ENCODE assay signal across 8 cellular contexts in the genomic region with DNA sequence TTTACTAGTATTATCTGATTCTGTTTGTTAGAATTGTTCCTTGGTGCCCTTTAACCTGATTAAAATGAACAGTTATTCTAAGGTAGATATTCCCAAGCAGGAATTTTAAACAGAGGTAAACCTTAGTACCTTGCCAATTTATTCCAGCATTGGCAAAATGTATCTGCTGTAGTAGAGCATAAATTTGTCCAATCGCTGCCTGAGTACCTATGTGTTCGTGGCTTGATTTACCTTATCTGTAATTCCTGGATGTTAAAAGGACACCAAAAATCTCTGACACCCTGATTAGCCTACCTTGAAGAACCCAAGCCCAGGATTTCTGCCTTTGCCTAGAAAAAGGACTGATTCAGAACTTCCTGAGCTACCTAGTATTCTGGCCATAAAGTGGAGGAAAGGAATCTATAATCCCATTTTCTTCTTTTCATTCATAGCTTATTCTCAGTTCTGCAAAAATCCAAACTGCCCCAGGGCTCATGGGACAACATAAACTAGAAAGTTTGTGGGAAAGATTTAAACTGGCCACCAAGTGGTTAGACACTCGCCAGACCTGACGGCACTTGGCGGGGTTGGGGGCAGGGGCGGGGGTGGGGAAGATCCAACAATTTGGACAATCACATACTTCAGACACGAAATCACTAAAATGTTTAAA. TPM values are rescaled to one million over a fixed set of nuclear protein-coding genes. Genes with fewer than 3 reads are reported as not detected.
A peak's percentile ranks its signal among the peaks of the same experiment; 100 is the strongest.
DNase-seq lines count a peak whose midpoint lies in the region; ATAC-seq, FAIRE-seq and TF ChIP-seq lines count a peak whose summit lies in the region.

No MANE protein-coding gene starts in this region.

- no peaks in the 10 kb centered on the region for H3F3A ChIP-seq in Loucy (ENCODE audit: low read depth)

- H3K9me3 ChIP-seq in Loucy (ENCODE audit: insufficient read depth, low read depth, low read length): peaks cover 2% of the 10 kb centered on the region; the same call in 1 of the 2 replicates
- H3K9me3 ChIP-seq in esophagus squamous epithelium: no peaks in the 10 kb centered on the region
- peaks cover 2% of the 10 kb centered on the region for H3K9me3 ChIP-seq in thoracic aorta

- no peak for FAIRE-seq in HTR-8/SVneo (lab: Jason Lieb, UNC)

- peak overlapping the region; percentile 79 for H3K4me2 ChIP-seq in Loucy (ENCODE audit: low read depth, low read length, poor library complexity, severe bottlenecking)

- TF ChIP-seq POLR2A in esophagus squamous epithelium (IDR thresholded peaks at IDR 0.05): no peak

- peaks cover 13% of the 10 kb centered on the region for H3K4me1 ChIP-seq in ACC112 (ENCODE audit: control insufficient read depth, insufficient read depth, low read length, unreplicated experiment)
- H3K4me1 ChIP-seq in Loucy (ENCODE audit: insufficient read depth, low read length, poor library complexity, severe bottlenecking): peaks cover 11% of the 10 kb centered on the region
- H3K4me1 ChIP-seq in esophagus squamous epithelium: peaks cover 0 to 16% (median 5%) of the 10 kb centered on the region in 3 donors
- no peaks in the 10 kb centered on the region for H3K4me1 ChIP-seq in thoracic aorta (ENCODE audit: control insufficient read depth in 1 of 2, low read depth in 2 of 2)

- H3K27ac ChIP-seq in ACC112 (ENCODE audit: low read depth, low read length) (peak overlapping the region; percentile 95), esophagus squamous epithelium (peak overlapping the region; percentile 57 to 76 (median 67)), thoracic aorta (peak overlapping the region in 1 of 2 donors; percentile 50)

- H3K9me2 ChIP-seq in Loucy (replicated peaks; ENCODE audit: low read depth, low read length): no peaks in the 10 kb centered on the region

- peak overlapping the region; percentile 61 for H3K9ac ChIP-seq in Loucy (ENCODE audit: low read depth, low read length, poor library complexity, severe bottlenecking)

- ATAC-seq in GM19455 (IDR thresholded peaks at IDR 0.05; ENCODE audit: unreplicated experiment) (peak; percentile 7), thoracic aorta (ENCODE audit: insufficient number of reproducible peaks, low FRiP score, low read depth) (no peak), GM18520 (IDR thresholded peaks at IDR 0.05; ENCODE audit: unreplicated experiment) (no peak)

- no peaks in the 10 kb centered on the region for H4K20me1 ChIP-seq in Loucy (ENCODE audit: insufficient read depth, low read length, poor library complexity, severe bottlenecking)

- 30 to 41% methylated on average over 7 of the region's 7 CpGs for WGBS in esophagus squamous epithelium, 2 donors

- peak overlapping the region; percentile 98 for H2AFZ ChIP-seq in ACC112 (ENCODE audit: low read length, unreplicated experiment)
- H2AFZ ChIP-seq in Loucy (ENCODE audit: low read length): peak overlapping the region; percentile 98

- H3K27me3 ChIP-seq in ACC112 (ENCODE audit: insufficient read depth, low read length) (no peaks in the 10 kb centered on the region), Loucy (ENCODE audit: insufficient read depth, low read length, poor library complexity, severe bottlenecking) (no peaks in the 10 kb centered on the region), esophagus squamous epithelium (no peaks in the 10 kb centered on the region), thoracic aorta (replicated peaks; ENCODE audit: insufficient read depth) (no peaks in the 10 kb centered on the region)

- TF ChIP-seq CTCF in Loucy (conservative IDR thresholded peaks at IDR 0.05; ENCODE audit: low read length) (no peak), esophagus squamous epithelium (IDR thresholded peaks at IDR 0.05) (no peak), thoracic aorta (IDR thresholded peaks at IDR 0.05) (no peak)

- H3K79me2 ChIP-seq in ACC112 (ENCODE audit: control insufficient read depth, insufficient read depth, low read length, unreplicated experiment) (no peaks in the 10 kb centered on the region), Loucy (ENCODE audit: insufficient read depth, low read length) (no peaks in the 10 kb centered on the region)

- no peaks in the 10 kb centered on the region; the same call in 1 of the 2 replicates for H3K36me3 ChIP-seq in ACC112 (ENCODE audit: insufficient read depth, low read length)
- no peaks in the 10 kb centered on the region for H3K36me3 ChIP-seq in Loucy (ENCODE audit: insufficient read depth, low read length)
- H3K36me3 ChIP-seq in esophagus squamous epithelium: no peaks in the 10 kb centered on the region
- H3K36me3 ChIP-seq in thoracic aorta: no peaks in the 10 kb centered on the region

- intact Hi-C loops in esophagus squamous epithelium (cut with DNase I): no loop called here

- H3K4me3 ChIP-seq in ACC112 (ENCODE audit: low read depth, low read length): peak overlapping the region; percentile 73
- peak overlapping the region; percentile 72 for H3K4me3 ChIP-seq in Loucy (ENCODE audit: low read length, poor library complexity, severe bottlenecking)
- peak overlapping the region; percentile 26 to 62 (median 42) for H3K4me3 ChIP-seq in esophagus squamous epithelium
- H3K4me3 ChIP-seq in thoracic aorta: peak overlapping the region; percentile 71

- DNase-seq in esophagus squamous epithelium (lab: John Stamatoyannopoulos, UW): no peak
- no peak for DNase-seq in thoracic aorta (ENCODE audit: low spot score)
- no peak for DNase-seq in HTR-8/SVneo (ENCODE audit: insufficient read length, low spot score)
- DNase-seq in activated effector memory CD4-positive, alpha-beta T cell treated with Interleukin-2 at 50 U/mL for 16 hours: no peak

RNA-seq across cellular contexts. Expression of a gene that starts 16.2 kb away (rescaled TPM):
- total RNA-seq in esophagus squamous epithelium: 10 to 100 TPM in 3 of 4 donors, 1 to 10 TPM in 1; 9.3 to 15.3 (median 11.3) TPM
- total RNA-seq in thoracic aorta: 10 to 100 TPM; 33.9 to 38.7 TPM
